In the genomic region with DNA sequence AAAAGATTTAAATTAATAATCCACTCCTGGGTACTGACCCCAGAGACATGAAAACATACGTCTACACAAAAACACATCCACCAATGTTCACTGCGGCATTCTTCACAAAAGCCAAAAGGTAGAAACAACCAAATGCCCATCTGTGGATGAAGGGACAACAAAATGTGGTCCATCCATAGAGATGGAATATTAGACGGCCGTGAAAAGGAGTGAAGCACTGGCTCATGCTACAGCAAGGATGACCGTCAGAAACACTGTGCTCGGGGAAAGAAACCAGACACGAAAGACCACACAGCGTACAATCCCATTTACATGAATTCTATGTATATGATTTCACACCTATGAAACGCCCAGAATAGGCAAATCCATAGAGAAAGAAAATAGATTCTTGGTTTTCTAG, we compare ENCODE assay signal across 3 cellular contexts.
A peak's percentile ranks its signal among the peaks of the same experiment; 100 is the strongest.
TF ChIP-seq lines count a peak whose summit lies in the region.

No MANE protein-coding gene starts in this region.

TF ChIP-seq in A549, 52 proteins besides CTCF, POLR2A, EP300 and RAD21:
- TF ChIP-seq EHF (CRISPR knock-in tag; IDR thresholded peaks at IDR 0.05): no peak
- TF ChIP-seq KDM1A (IDR thresholded peaks at IDR 0.05; ENCODE audit: low read depth): peak; percentile 35; the same call in 1 of the 2 replicates

TF ChIP-seq in HCT116, 20 proteins besides CTCF, POLR2A, EP300 and RAD21:
- no peak for TF ChIP-seq FOSL1 (IDR thresholded peaks at IDR 0.05; ENCODE audit: low read depth)
- TF ChIP-seq POLR2AphosphoS5 (IDR thresholded peaks at IDR 0.05; ENCODE audit: low read depth, low read length): peak; percentile 5; the same call in 1 of the 2 replicates
- no peak for TF ChIP-seq EGR1 (IDR thresholded peaks at IDR 0.05; ENCODE audit: low read depth)

TF ChIP-seq in K562, 482 proteins besides CTCF, POLR2A, EP300 and RAD21:
- TF ChIP-seq, protein P1, sequence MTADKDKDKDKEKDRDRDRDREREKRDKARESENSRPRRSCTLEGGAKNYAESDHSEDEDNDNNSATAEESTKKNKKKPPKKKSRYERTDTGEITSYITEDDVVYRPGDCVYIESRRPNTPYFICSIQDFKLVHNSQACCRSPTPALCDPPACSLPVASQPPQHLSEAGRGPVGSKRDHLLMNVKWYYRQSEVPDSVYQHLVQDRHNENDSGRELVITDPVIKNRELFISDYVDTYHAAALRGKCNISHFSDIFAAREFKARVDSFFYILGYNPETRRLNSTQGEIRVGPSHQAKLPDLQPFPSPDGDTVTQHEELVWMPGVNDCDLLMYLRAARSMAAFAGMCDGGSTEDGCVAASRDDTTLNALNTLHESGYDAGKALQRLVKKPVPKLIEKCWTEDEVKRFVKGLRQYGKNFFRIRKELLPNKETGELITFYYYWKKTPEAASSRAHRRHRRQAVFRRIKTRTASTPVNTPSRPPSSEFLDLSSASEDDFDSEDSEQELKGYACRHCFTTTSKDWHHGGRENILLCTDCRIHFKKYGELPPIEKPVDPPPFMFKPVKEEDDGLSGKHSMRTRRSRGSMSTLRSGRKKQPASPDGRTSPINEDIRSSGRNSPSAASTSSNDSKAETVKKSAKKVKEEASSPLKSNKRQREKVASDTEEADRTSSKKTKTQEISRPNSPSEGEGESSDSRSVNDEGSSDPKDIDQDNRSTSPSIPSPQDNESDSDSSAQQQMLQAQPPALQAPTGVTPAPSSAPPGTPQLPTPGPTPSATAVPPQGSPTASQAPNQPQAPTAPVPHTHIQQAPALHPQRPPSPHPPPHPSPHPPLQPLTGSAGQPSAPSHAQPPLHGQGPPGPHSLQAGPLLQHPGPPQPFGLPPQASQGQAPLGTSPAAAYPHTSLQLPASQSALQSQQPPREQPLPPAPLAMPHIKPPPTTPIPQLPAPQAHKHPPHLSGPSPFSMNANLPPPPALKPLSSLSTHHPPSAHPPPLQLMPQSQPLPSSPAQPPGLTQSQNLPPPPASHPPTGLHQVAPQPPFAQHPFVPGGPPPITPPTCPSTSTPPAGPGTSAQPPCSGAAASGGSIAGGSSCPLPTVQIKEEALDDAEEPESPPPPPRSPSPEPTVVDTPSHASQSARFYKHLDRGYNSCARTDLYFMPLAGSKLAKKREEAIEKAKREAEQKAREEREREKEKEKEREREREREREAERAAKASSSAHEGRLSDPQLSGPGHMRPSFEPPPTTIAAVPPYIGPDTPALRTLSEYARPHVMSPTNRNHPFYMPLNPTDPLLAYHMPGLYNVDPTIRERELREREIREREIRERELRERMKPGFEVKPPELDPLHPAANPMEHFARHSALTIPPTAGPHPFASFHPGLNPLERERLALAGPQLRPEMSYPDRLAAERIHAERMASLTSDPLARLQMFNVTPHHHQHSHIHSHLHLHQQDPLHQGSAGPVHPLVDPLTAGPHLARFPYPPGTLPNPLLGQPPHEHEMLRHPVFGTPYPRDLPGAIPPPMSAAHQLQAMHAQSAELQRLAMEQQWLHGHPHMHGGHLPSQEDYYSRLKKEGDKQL (CRISPR knock-in tag; IDR thresholded peaks at IDR 0.05; ENCODE audit: borderline replicate concordance): no peak
- TF ChIP-seq ARID1B (IDR thresholded peaks at IDR 0.05) (no peak), POLR2B (IDR thresholded peaks at IDR 0.05; ENCODE audit: low read depth, partially characterized antibody) (no peak), KLF16 (IDR thresholded peaks at IDR 0.05) (no peak), ZNF134 (CRISPR knock-in tag; conservative IDR thresholded peaks at IDR 0.05) (no peak), RBM25 (IDR thresholded peaks at IDR 0.05; ENCODE audit: low read depth, low read length, severe bottlenecking) (peak; percentile 78), BCOR (IDR thresholded peaks at IDR 0.05) (0 out of 2 replicates have a peak, but pooled peaks have one; percentile 20), ESRRA (IDR thresholded peaks at IDR 0.05; ENCODE audit: borderline replicate concordance, low read depth) (no peak), ZNF146 (CRISPR knock-in tag; IDR thresholded peaks at IDR 0.05; ENCODE audit: unreplicated experiment) (peak; percentile 99), SMARCA5 (IDR thresholded peaks at IDR 0.05) (0 out of 2 replicates have a peak, but pooled peaks have one; percentile 20), KDM1A (IDR thresholded peaks at IDR 0.05) (0 out of 4 replicates have a peak, but pooled peaks of 1 of the 2 experiments have one; percentile 47), FOXK1 (CRISPR knock-in tag; IDR thresholded peaks at IDR 0.05; ENCODE audit: borderline replicate concordance) (no peak), SIN3A (IDR thresholded peaks at IDR 0.05; ENCODE audit: borderline replicate concordance in 2 of 2, control insufficient read depth in 1 of 2, low read depth in 2 of 2, low read length in 2 of 2) (no peak), ETV1 (tag; conservative IDR thresholded peaks at IDR 0.05; ENCODE audit: low read depth) (no peak), ZNF23 (CRISPR knock-in tag; IDR thresholded peaks at IDR 0.05) (no peak), GABPB2 (CRISPR knock-in tag; conservative IDR thresholded peaks at IDR 0.05) (no peak), ZNF384 (IDR thresholded peaks at IDR 0.05; ENCODE audit: low read depth, low read length) (no peak), GABPA (tag; conservative IDR thresholded peaks at IDR 0.05; ENCODE audit: low read depth) (no peak), ZEB2 (IDR thresholded peaks at IDR 0.05) (no peak), ZFX (CRISPR knock-in tag; IDR thresholded peaks at IDR 0.05) (no peak)
- TF ChIP-seq, protein P2, sequence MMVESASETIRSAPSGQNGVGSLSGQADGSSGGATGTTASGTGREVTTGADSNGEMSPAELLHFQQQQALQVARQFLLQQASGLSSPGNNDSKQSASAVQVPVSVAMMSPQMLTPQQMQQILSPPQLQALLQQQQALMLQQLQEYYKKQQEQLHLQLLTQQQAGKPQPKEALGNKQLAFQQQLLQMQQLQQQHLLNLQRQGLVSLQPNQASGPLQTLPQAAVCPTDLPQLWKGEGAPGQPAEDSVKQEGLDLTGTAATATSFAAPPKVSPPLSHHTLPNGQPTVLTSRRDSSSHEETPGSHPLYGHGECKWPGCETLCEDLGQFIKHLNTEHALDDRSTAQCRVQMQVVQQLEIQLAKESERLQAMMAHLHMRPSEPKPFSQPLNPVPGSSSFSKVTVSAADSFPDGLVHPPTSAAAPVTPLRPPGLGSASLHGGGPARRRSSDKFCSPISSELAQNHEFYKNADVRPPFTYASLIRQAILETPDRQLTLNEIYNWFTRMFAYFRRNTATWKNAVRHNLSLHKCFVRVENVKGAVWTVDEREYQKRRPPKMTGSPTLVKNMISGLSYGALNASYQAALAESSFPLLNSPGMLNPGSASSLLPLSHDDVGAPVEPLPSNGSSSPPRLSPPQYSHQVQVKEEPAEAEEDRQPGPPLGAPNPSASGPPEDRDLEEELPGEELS (CRISPR knock-in tag; IDR thresholded peaks at IDR 0.05; ENCODE audit: borderline replicate concordance): no peak
- TF ChIP-seq, protein P3, sequence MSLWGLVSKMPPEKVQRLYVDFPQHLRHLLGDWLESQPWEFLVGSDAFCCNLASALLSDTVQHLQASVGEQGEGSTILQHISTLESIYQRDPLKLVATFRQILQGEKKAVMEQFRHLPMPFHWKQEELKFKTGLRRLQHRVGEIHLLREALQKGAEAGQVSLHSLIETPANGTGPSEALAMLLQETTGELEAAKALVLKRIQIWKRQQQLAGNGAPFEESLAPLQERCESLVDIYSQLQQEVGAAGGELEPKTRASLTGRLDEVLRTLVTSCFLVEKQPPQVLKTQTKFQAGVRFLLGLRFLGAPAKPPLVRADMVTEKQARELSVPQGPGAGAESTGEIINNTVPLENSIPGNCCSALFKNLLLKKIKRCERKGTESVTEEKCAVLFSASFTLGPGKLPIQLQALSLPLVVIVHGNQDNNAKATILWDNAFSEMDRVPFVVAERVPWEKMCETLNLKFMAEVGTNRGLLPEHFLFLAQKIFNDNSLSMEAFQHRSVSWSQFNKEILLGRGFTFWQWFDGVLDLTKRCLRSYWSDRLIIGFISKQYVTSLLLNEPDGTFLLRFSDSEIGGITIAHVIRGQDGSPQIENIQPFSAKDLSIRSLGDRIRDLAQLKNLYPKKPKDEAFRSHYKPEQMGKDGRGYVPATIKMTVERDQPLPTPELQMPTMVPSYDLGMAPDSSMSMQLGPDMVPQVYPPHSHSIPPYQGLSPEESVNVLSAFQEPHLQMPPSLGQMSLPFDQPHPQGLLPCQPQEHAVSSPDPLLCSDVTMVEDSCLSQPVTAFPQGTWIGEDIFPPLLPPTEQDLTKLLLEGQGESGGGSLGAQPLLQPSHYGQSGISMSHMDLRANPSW (CRISPR knock-in tag; IDR thresholded peaks at IDR 0.05): no peak
- TF ChIP-seq, protein P4, sequence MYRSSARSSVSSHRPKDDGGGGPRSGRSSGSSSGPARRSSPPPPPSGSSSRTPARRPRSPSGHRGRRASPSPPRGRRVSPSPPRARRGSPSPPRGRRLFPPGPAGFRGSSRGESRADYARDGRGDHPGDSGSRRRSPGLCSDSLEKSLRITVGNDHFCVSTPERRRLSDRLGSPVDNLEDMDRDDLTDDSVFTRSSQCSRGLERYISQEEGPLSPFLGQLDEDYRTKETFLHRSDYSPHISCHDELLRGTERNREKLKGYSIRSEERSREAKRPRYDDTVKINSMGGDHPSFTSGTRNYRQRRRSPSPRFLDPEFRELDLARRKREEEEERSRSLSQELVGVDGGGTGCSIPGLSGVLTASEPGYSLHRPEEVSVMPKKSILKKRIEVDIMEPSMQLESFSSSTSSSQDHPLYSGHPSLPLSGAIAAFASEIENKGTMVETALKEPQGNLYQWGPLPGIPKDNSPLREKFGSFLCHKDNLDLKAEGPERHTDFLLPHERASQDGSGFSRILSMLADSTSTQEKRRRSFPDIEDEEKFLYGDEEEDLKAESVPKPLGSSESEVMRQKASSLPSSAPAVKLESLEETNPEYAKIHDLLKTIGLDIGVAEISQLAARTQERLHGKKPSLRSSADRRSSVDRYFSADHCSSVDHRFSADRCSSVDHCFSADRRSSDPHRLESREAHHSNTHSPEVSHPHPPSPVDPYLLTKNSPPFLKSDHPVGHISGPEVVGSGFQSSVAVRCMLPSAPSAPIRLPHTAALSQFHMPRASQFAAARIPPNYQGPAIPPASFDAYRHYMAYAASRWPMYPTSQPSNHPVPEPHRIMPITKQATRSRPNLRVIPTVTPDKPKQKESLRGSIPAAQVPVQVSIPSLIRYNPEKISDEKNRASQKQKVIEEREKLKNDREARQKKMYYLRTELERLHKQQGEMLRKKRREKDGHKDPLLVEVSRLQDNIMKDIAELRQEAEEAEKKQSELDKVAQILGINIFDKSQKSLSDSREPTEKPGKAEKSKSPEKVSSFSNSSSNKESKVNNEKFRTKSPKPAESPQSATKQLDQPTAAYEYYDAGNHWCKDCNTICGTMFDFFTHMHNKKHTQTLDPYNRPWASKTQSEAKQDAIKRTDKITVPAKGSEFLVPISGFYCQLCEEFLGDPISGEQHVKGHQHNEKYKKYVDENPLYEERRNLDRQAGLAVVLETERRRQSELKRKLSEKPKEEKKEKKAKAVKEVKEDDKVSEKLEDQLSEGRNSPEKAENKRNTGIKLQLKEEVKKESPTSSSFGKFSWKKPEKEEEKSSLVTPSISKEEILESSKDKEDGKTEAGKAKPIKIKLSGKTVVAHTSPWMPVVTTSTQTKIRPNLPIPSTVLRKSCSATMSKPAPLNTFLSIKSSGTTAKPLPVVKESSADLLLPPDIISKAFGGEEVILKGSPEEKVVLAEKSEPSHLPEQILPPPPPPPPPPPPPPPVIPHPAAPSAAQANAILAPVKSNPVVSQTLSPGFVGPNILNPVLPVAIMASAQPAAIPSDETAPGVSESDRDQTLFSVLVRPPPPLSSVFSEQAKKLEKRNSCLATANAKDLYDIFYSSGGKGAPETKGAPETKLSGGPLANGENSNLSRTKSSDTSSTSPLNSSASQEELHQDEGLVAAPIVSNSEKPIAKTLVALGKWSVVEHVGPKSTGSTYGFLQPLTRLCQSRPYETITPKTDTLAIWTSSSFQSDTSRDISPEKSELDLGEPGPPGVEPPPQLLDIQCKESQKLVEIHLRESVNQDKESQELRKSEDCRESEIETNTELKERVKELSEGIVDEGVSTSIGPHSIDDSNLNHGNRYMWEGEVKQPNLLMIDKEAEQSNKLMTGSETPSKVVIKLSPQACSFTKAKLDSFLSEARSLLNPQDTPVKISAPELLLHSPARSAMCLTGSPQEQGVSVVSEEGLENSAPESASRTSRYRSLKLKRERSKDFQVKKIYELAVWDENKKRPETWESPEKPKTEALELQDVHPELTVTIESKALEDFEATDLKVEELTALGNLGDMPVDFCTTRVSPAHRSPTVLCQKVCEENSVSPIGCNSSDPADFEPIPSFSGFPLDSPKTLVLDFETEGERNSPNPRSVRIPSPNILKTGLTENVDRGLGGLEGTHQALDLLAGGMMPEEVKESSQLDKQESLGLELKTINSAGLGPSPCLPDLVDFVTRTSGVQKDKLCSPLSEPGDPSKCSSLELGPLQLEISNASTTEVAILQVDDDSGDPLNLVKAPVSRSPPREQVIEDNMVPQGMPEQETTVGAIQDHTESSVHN (IDR thresholded peaks at IDR 0.05; ENCODE audit: borderline replicate concordance in 1 of 2, low read depth in 1 of 2): no peak
